Comparison of ENCODE assay signal across 18 cellular contexts in the genomic region with DNA sequence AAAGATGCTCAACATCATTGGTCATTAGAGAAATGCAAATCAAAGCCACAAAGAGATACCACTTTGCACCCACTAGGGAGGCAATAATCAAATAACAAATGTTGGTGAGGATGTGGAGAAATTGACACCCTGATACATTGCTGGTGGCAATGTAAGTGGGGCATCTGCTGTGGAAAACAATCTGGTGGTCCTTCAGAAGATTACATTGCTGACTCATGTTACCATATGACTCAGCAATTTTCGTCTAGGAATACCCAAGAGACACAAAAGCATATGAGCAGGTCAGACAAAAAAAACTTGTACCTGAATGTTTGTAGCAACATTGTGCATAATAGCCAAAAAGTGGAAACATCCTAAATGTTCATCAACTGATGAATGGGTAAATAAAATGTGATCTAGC. TPM values are rescaled to one million over a fixed set of nuclear protein-coding genes. Genes with fewer than 3 reads are reported as not detected.
DNase-seq lines count a peak whose midpoint lies in the region; ATAC-seq and TF ChIP-seq lines count a peak whose summit lies in the region.
"Had no signal": no experiment of that assay in that cellular context is flagged by ENCODE, and none has a peak within 500 bp of the region (broad histone marks: within the 10 kb centered on the region; RNA-seq: fewer than 3 reads in every experiment).

No MANE protein-coding gene starts in this region.

- TF ChIP-seq CTCF in colonic mucosa (IDR thresholded peaks at IDR 0.05): no peak

- no peak overlapping the region for H3K4me3 ChIP-seq in colonic mucosa
- H3K4me3 ChIP-seq: dorsolateral prefrontal cortex, gastroesophageal sphincter had no signal

- H3K27ac ChIP-seq in colonic mucosa: peak overlapping the region; percentile 72
- H3K27ac ChIP-seq: dorsolateral prefrontal cortex, gastroesophageal sphincter had no signal

- H3K9ac ChIP-seq in colonic mucosa (ENCODE audit: low read depth in 2 of 2, low read length in 2 of 2): peak overlapping the region in 1 of 2 donors; percentile 61

- intact Hi-C loops in colonic mucosa (cut with DNase I): no loop called here

- ATAC-seq in HG03045 (IDR thresholded peaks at IDR 0.05; ENCODE audit: unreplicated experiment) (no peak), HG02981 (IDR thresholded peaks at IDR 0.05; ENCODE audit: unreplicated experiment) (no peak)
- ATAC-seq: activated CD8-positive, alpha-beta T cell treated with anti-CD3 and anti-CD28 coated beads for 36 hours; gastroesophageal sphincter had no signal

- DNase-seq in NCI-H748 (lab: John Stamatoyannopoulos, UW; ENCODE audit: unreplicated experiment): peak; percentile 10
- no peak for DNase-seq in NCI-H748 treated with DMSO at 0.1 percent for 48 hours (lab: John Stamatoyannopoulos, UW)
- peak; percentile 91 for DNase-seq in NCI-H2171 treated with DMSO at 0.1 percent for 48 hours (lab: John Stamatoyannopoulos, UW)
- DNase-seq in colonic mucosa: no peak
- peak; percentile 17 for DNase-seq in myocyte (ENCODE audit: low read depth)
- DNase-seq in COR-L47 (lab: John Stamatoyannopoulos, UW): no peak
- DNase-seq: activated CD8-positive, alpha-beta T cell treated with anti-CD3 and anti-CD28 coated beads for 36 hours; anterior cingulate cortex; dorsolateral prefrontal cortex; NCI-H510A treated with DMSO at 0.1 percent for 48 hours had no signal

- no peaks in the 10 kb centered on the region for H3K9me3 ChIP-seq in colonic mucosa
- H3K9me3 ChIP-seq: gastroesophageal sphincter had no signal

- peaks cover 2% of the 10 kb centered on the region for H3K4me1 ChIP-seq in colonic mucosa

- H3K27me3 ChIP-seq in colonic mucosa: peaks cover 3% of the 10 kb centered on the region

- H3K36me3 ChIP-seq in colonic mucosa: no peaks in the 10 kb centered on the region
- H3K36me3 ChIP-seq: gastroesophageal sphincter had no signal

RNA-seq across cellular contexts. Expression of a gene that starts 4.9 kb away (rescaled TPM):
- 100 to 1,000 TPM; 599 to 634 TPM for total RNA-seq in colonic mucosa
- not detected in 2 replicates for total RNA-seq in myocyte
- polyA plus RNA-seq in myocyte (2012): not detected
- total RNA-seq: activated CD8-positive, alpha-beta T cell treated with anti-CD3 and anti-CD28 coated beads for 36 hours; activated T-helper 2 cell treated with anti-CD3 and anti-CD28 coated beads, Interferon-gamma antibody, Interleukin-2, Interleukin-4, amounts not matched to agents 10 μg/mL and 5 μg/mL and 100 μg/mL, durations not matched to agents 14 hours and 24 hours and 36 hours; osteocyte; SK-MEL-5 had no signal
- polyA plus RNA-seq: AG04450, keratinocyte had no signal

RNA-seq across cellular contexts. Expression of a gene that starts 36.3 kb away (rescaled TPM):
- 100 to 1,000 TPM; 109 to 123 TPM for total RNA-seq in colonic mucosa
- 11.7 and 16.4 TPM in 2 replicates for total RNA-seq in myocyte
- 17.1 TPM for polyA plus RNA-seq in myocyte (2012)

RNA-seq across cellular contexts. Expression of a gene that starts 55.5 kb away (rescaled TPM):
- total RNA-seq in colonic mucosa: 1 to 10 TPM; 7.0 to 7.2 TPM
- 19.3 and 21.6 TPM in 2 replicates for total RNA-seq in myocyte
- 11.2 TPM for polyA plus RNA-seq in myocyte (2012)

RNA-seq across cellular contexts. Expression of a gene that starts 55.9 kb away (rescaled TPM):
- 100 to 1,000 TPM; 568 to 932 TPM for total RNA-seq in colonic mucosa
- not detected in 2 replicates for total RNA-seq in myocyte
- polyA plus RNA-seq in myocyte (2012): 0.55 TPM
- total RNA-seq: activated T-helper 2 cell treated with anti-CD3 and anti-CD28 coated beads, Interferon-gamma antibody, Interleukin-2, Interleukin-4, amounts not matched to agents 10 μg/mL and 5 μg/mL and 100 μg/mL, durations not matched to agents 14 hours and 24 hours and 36 hours; SK-MEL-5 had no signal

Comparison
In these comparisons a context has a peak if more than half of its experiments do, and no peak if none do; other contexts are left out.
1. DNase-seq: peak in NCI-H748 (single experiment), NCI-H2171 treated with DMSO at 0.1 percent for 48 hours (single experiment) and myocyte (single experiment); none in NCI-H748 treated with DMSO at 0.1 percent for 48 hours (single experiment), colonic mucosa (single experiment) and COR-L47 (single experiment).
2. RNA of a gene that starts 4.9 kb away (total RNA-seq): 599 to 634 TPM in colonic mucosa; not detected in myocyte; every median in the first group is over 100 times any median in the second.